Comparison of ENCODE assay signal across 12 cellular contexts in genomic region chr4:15689540-15689939, GRCh38. TPM values are rescaled to one million over a fixed set of nuclear protein-coding genes. Genes with fewer than 3 reads are reported as not detected.
DNase-seq lines count a peak whose midpoint lies in the region; ATAC-seq and TF ChIP-seq lines count a peak whose summit lies in the region.
"Had no signal": no experiment of that assay in that cellular context is flagged by ENCODE, and none has a peak within 500 bp of the region (broad histone marks: within the 10 kb centered on the region; RNA-seq: fewer than 3 reads in every experiment).

No MANE protein-coding gene starts in this region.

- peaks cover 15% of the 10 kb centered on the region for H3K36me3 ChIP-seq in right atrium auricular region
- H3K36me3 ChIP-seq in SJCRH30, result peaks cover 40% of the 10 kb centered on the region
- H3K36me3 ChIP-seq in upper lobe of right lung, result peaks cover 36% of the 10 kb centered on the region

- ATAC-seq in left ventricle myocardium superior (peak; percentile 37), upper lobe of right lung (peak; percentile 72), HG02852 (IDR thresholded peaks at IDR 0.05; ENCODE audit: unreplicated experiment) (no peak), HG03159 (IDR thresholded peaks at IDR 0.05; ENCODE audit: unreplicated experiment) (no peak)

- TF ChIP-seq CTCF in right atrium auricular region (IDR thresholded peaks at IDR 0.05) (no peak), upper lobe of right lung (IDR thresholded peaks at IDR 0.05) (no peak)

- H3K27me3 ChIP-seq in right atrium auricular region (no peaks in the 10 kb centered on the region), SJCRH30 (no peaks in the 10 kb centered on the region), upper lobe of right lung (no peaks in the 10 kb centered on the region)
- H3K27me3 ChIP-seq: adrenal gland had no signal

- H3K4me3 ChIP-seq in right atrium auricular region (no peak overlapping the region), SJCRH30 (no peak overlapping the region), upper lobe of right lung (no peak overlapping the region)
- H3K4me3 ChIP-seq: adrenal gland had no signal

- H3K27ac ChIP-seq in right atrium auricular region (peak overlapping the region in 1 of 2 donors; percentile 63), SJCRH30 (peak overlapping the region; percentile 93), upper lobe of right lung (peak overlapping the region; percentile 20)

- peaks cover 0 to 14% of the 10 kb centered on the region in 2 donors for H3K4me1 ChIP-seq in right atrium auricular region
- peaks cover 35% of the 10 kb centered on the region for H3K4me1 ChIP-seq in SJCRH30
- peaks cover 9% of the 10 kb centered on the region for H3K4me1 ChIP-seq in upper lobe of right lung

- DNase-seq in left ventricle myocardium superior, result no peak
- no peak for DNase-seq in right atrium auricular region (ENCODE audit: low spot score)
- no peak for DNase-seq in SJCRH30
- peak; percentile 62 for DNase-seq in iris pigment epithelial cell (ENCODE audit: low read depth)
- no peak for DNase-seq in upper lobe of right lung
- no peak for DNase-seq in OCI-M1 (lab: John Stamatoyannopoulos, UW)
- DNase-seq: NCI-H1048; NCI-H345; stimulated activated CD8-positive, alpha-beta memory T cell treated with anti-CD3 and anti-CD28 coated beads, Interleukin-4, amount 100 ng/mL, for 48 hours had no signal

- intact Hi-C loops in left ventricle myocardium superior (cut with micrococcal nuclease), result no loop called here
- intact Hi-C loops in upper lobe of right lung (cut with DNase I), result no loop called here

- H3K9me3 ChIP-seq in right atrium auricular region (no peaks in the 10 kb centered on the region), SJCRH30 (replicated peaks) (no peaks in the 10 kb centered on the region), upper lobe of right lung (no peaks in the 10 kb centered on the region)
- H3K9me3 ChIP-seq: adrenal gland had no signal

RNA-seq across cellular contexts. Expression of gene FAM200B, which starts 7.9 kb away (rescaled TPM):
- total RNA-seq in left ventricle myocardium superior, result 30.9 TPM
- total RNA-seq in right atrium auricular region, result 10 to 100 TPM; 41.4 to 57.4 TPM
- total RNA-seq in SJCRH30 (2014; rRNA removed; shearing (Covaris generic)), result 70.3 TPM in 2 replicates
- 29.3 TPM for total RNA-seq in upper lobe of right lung

RNA-seq across cellular contexts. Expression of gene BST1, which starts 13.3 kb away (rescaled TPM):
- total RNA-seq in left ventricle myocardium superior (3.6 TPM), right atrium auricular region (10 to 100 TPM in 1 of 2 donors, 1 to 10 TPM in 1; 9.5 to 10.2 TPM), upper lobe of right lung (11.0 TPM)
- total RNA-seq in SJCRH30 (2014; rRNA removed; shearing (Covaris generic)), result 0.81 and 1.0 TPM in 2 replicates

RNA-seq across cellular contexts. Expression of gene FBXL5, which starts 34.4 kb away (rescaled TPM):
- total RNA-seq in left ventricle myocardium superior (101 TPM), right atrium auricular region (10 to 100 TPM; 81.0 to 83.1 TPM), upper lobe of right lung (101 TPM)
- total RNA-seq in SJCRH30 (2014; rRNA removed; shearing (Covaris generic)), result 59.1 and 69.7 TPM in 2 replicates

Comparison
In these comparisons a context has a peak if more than half of its experiments do, and no peak if none do; other contexts are left out.
1. ATAC-seq: peak in left ventricle myocardium superior (single experiment) and upper lobe of right lung (single experiment); none in HG02852 (single experiment) and HG03159 (single experiment).